In genomic region chr3:183295211-183295610, GRCh38 we compare ENCODE assay signal across 12 cellular contexts. TPM values are rescaled to one million over a fixed set of nuclear protein-coding genes. Genes with fewer than 3 reads are reported as not detected.
DNase-seq lines count a peak whose midpoint lies in the region; ATAC-seq and TF ChIP-seq lines count a peak whose summit lies in the region.
"Had no signal": no experiment of that assay in that cellular context is flagged by ENCODE, and none has a peak within 500 bp of the region (broad histone marks: within the 10 kb centered on the region; RNA-seq: fewer than 3 reads in every experiment).

No MANE protein-coding gene starts in this region.

- intact Hi-C loops in MCF 10A (cut with micrococcal nuclease), result loop anchor here (1.0 kb wide), 1 partner anchor 30 kb away; no protein-coding TSS in a partner anchor
- intact Hi-C loops in lower lobe of right lung (cut with DNase I), result no loop called here

- peaks cover 32% of the 10 kb centered on the region for H3K4me1 ChIP-seq in lower lobe of right lung

- no peaks in the 10 kb centered on the region for H3K9me3 Mint-ChIP-seq in MCF 10A (ENCODE audit: unreplicated experiment)
- H3K9me3 Mint-ChIP-seq: T-helper 1 cell treated with Interleukin-12 subunit alpha and Interleukin-12 subunit beta and Interleukin-4 antibody, amounts not matched to agents 30 μg/mL and 1 μg/mL, for 36 hours had no signal

- peak; percentile 40 for DNase-seq in AG08396 (ENCODE audit: low spot score)
- peak; percentile 20 for DNase-seq in LoVo (ENCODE audit: low spot score)
- DNase-seq in MCF 10A (ENCODE audit: unreplicated experiment), result peak; percentile 99
- peak; percentile 57 for DNase-seq in lower lobe of right lung
- DNase-seq in WERI-Rb-1, result no peak
- no peak for DNase-seq in NCI-H446 treated with DMSO at 0.1 percent for 48 hours (lab: John Stamatoyannopoulos, UW)
- DNase-seq: NCI-H2081, nephron progenitor cell had no signal

- peak; percentile 53 to 65 for ATAC-seq in lower lobe of right lung
- no peak for ATAC-seq in HG03175 (IDR thresholded peaks at IDR 0.05; ENCODE audit: unreplicated experiment)
- ATAC-seq in HG02763 (IDR thresholded peaks at IDR 0.05; ENCODE audit: unreplicated experiment), result no peak
- ATAC-seq: foreskin keratinocyte had no signal

- no TSS peak for BruUV-seq in MCF 10A (replicated peaks; lab: Mats Ljungman, UMichigan)

- CTCF ChIA-PET in MCF 10A (lab: Yijun Ruan, JAX), result interaction anchor here (0.6 to 1.6 kb wide), 2 partner anchors 74 to 102 kb away, joined by 3 to 4 read pairs; no protein-coding TSS in a partner anchor

- H3K4me3 ChIP-seq in lower lobe of right lung (no peak overlapping the region), WERI-Rb-1 (ENCODE audit: low read depth, low read length) (no peak overlapping the region)

- no peaks in the 10 kb centered on the region for H3K27me3 Mint-ChIP-seq in MCF 10A (ENCODE audit: insufficient read depth, unreplicated experiment)

- POLR2A ChIA-PET in MCF 10A (lab: Yijun Ruan, JAX), result interaction anchor here (0.6 to 5.6 kb wide), 12 partner anchors 10 to 198 kb away, joined by 3 to 44 read pairs (median 4); partner anchors contain the start of gene B3GNT5

- no peaks in the 10 kb centered on the region for H3K9me3 ChIP-seq in lower lobe of right lung
- H3K9me3 ChIP-seq in WERI-Rb-1 (ENCODE audit: severe bottlenecking), result no peaks in the 10 kb centered on the region

- H3K4me1 Mint-ChIP-seq in MCF 10A (ENCODE audit: insufficient read depth, unreplicated experiment), result peaks cover 44% of the 10 kb centered on the region

- H3K27me3 ChIP-seq in lower lobe of right lung (ENCODE audit: low read depth) (no peaks in the 10 kb centered on the region), WERI-Rb-1 (ENCODE audit: insufficient read depth, low read depth, severe bottlenecking) (no peaks in the 10 kb centered on the region)
- H3K27me3 ChIP-seq: foreskin keratinocyte had no signal

- TF ChIP-seq CTCF in MCF 10A (IDR thresholded peaks at IDR 0.05; ENCODE audit: unreplicated experiment) (no peak), lower lobe of right lung (IDR thresholded peaks at IDR 0.05) (no peak), WERI-Rb-1 (IDR thresholded peaks at IDR 0.05; ENCODE audit: low read depth, low read length) (no peak)

- peak overlapping the region; percentile 89 for H3K27ac Mint-ChIP-seq in MCF 10A (ENCODE audit: low read depth, unreplicated experiment)
- H3K27ac Mint-ChIP-seq: nephron progenitor cell; T-helper 1 cell treated with Interleukin-12 subunit alpha and Interleukin-12 subunit beta and Interleukin-4 antibody, amounts not matched to agents 30 μg/mL and 1 μg/mL, for 36 hours had no signal

- H3K4me3 Mint-ChIP-seq in MCF 10A (ENCODE audit: unreplicated experiment), result no peak overlapping the region
- H3K4me3 Mint-ChIP-seq: nephron progenitor cell; T-helper 1 cell treated with Interleukin-12 subunit alpha and Interleukin-12 subunit beta and Interleukin-4 antibody, amounts not matched to agents 30 μg/mL and 1 μg/mL, for 36 hours had no signal

- peaks cover 39% of the 10 kb centered on the region for H3K36me3 Mint-ChIP-seq in MCF 10A (ENCODE audit: insufficient read depth, unreplicated experiment)

- H3K36me3 ChIP-seq in lower lobe of right lung (no peaks in the 10 kb centered on the region), WERI-Rb-1 (no peaks in the 10 kb centered on the region)

- no peak overlapping the region for H3K27ac ChIP-seq in lower lobe of right lung
- H3K27ac ChIP-seq in WERI-Rb-1, result no peak overlapping the region
- H3K27ac ChIP-seq: foreskin keratinocyte had no signal

RNA-seq across cellular contexts. Expression of gene B3GNT5, which starts 42.2 kb away (rescaled TPM):
- total RNA-seq in MCF 10A (2022), result 80.1 and 104 TPM in 2 replicates
- total RNA-seq in lower lobe of right lung, result 30.8 TPM

Comparison
In these comparisons a context has a peak if more than half of its experiments do, and no peak if none do; other contexts are left out.
1. DNase-seq: peak in AG08396 (single experiment), LoVo (single experiment), MCF 10A (single experiment) and lower lobe of right lung (single experiment); none in WERI-Rb-1 (single experiment) and NCI-H446 treated with DMSO at 0.1 percent for 48 hours (single experiment).
2. ATAC-seq: peak in lower lobe of right lung (2 of 2); none in HG03175 (single experiment) and HG02763 (single experiment).